In the genomic region with DNA sequence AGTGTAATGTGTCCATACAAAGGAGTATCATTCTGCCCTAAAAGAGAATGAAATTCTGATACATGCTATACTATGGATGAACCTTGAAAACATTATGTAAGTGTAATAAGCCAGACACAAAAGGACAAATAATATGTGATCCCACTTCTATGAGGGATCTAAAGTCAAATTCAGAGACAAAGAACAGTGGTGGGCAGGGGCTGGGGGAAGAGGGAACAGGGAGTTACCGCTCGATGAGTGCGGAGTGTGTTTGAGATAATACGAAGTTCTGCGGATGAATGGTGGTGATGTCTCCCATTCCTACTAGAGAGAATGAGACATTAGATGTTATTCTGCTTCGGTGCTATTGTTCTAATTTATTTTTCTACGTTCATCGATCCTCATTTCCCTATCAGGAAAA, we compare ENCODE assay signal across 23 cellular contexts. TPM values are rescaled to one million over a fixed set of nuclear protein-coding genes. Genes with fewer than 3 reads are reported as not detected.
"Had no signal": no experiment of that assay in that cellular context is flagged by ENCODE, and none has a peak within 500 bp of the region (broad histone marks: within the 10 kb centered on the region; RNA-seq: fewer than 3 reads in every experiment).

No MANE protein-coding gene starts in this region.

- H3K4me2 ChIP-seq: hepatocyte had no signal

- FAIRE-seq: endothelial cell of umbilical vein, small intestine had no signal

- H3K36me3 ChIP-seq: ovary, uterus had no signal

- H2AFZ ChIP-seq: hepatocyte had no signal

- H3K9me3 ChIP-seq: ovary, right atrium auricular region, suprapubic skin, thyroid gland, upper lobe of left lung, uterus had no signal

- H3K4me3 ChIP-seq: coronary artery, hepatocyte, ovary, right atrium auricular region, suprapubic skin, thyroid gland, upper lobe of left lung, uterus had no signal

- H3K27ac ChIP-seq: coronary artery, hepatocyte, ovary, right atrium auricular region, suprapubic skin, thyroid gland, upper lobe of left lung, uterus had no signal

- H3K27me3 Mint-ChIP-seq: naive B cell had no signal

- H3K4me1 ChIP-seq: right atrium auricular region, suprapubic skin, thyroid gland, uterus had no signal

- H3K27me3 ChIP-seq: hepatocyte, ovary, right atrium auricular region, suprapubic skin, thyroid gland, upper lobe of left lung, uterus had no signal

- H3K27ac Mint-ChIP-seq: endodermal cell had no signal

- ATAC-seq: left colon; left ventricle myocardium superior; stimulated activated naive CD8-positive, alpha-beta T cell treated with anti-CD3 and anti-CD28 coated beads, Interleukin-15, Interleukin-2, amounts not matched to agents 100 U/mL and 50 U/mL, for 24 hours had no signal

- DNase-seq: effector CD4-positive, alpha-beta T cell; endodermal cell; erythroblast; foreskin melanocyte; head of caudate nucleus; left colon; left ventricle myocardium superior; mesendoderm; naive B cell; nucleus accumbens; ovary; small intestine; stimulated activated CD4-positive, alpha-beta T cell treated with anti-CD3 and anti-CD28 coated beads, Interleukin-12 subunit alpha, Interleukin-12 subunit beta, amount 100 ng/mL, for 4 hours; stimulated activated naive CD8-positive, alpha-beta T cell treated with anti-CD3 and anti-CD28 coated beads, Interleukin-15, Interleukin-2, amounts not matched to agents 100 U/mL and 50 U/mL, for 24 hours; thyroid gland; upper lobe of left lung; uterus had no signal

- H3K4me1 Mint-ChIP-seq: endodermal cell had no signal

- H3K9me3 Mint-ChIP-seq: endodermal cell, naive B cell had no signal

- H3K4me3 Mint-ChIP-seq: endodermal cell, naive B cell had no signal

- H3K79me2 ChIP-seq: hepatocyte had no signal

RNA-seq across cellular contexts. Expression of a gene that starts 46.1 kb away (rescaled TPM):
- polyA plus RNA-seq: neural cell had no signal
